In the genomic region with DNA sequence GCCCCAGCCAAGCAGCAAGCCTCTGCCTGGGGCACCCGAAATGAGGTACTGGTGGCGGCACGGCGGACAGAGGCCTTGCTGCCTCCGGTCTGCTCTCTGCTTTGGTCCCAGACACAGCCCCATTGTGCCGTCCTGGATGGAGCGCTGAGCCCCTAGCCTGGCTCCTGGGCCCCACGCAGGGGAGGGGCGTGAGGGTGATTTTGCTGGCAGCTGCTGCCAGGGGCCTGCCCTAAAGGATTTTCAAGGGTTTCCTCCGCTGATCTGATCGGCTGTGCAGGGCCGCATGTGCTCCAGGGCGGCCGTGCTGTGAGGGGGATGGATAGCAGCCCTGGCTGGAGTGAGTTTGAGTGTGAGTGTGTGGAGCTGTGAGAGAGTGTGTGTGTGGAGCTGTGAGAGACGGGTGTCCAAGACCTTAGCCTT, we compare ENCODE assay signal across 8 cellular contexts. TPM values are rescaled to one million over a fixed set of nuclear protein-coding genes. Genes with fewer than 3 reads are reported as not detected.
A peak's percentile ranks its signal among the peaks of the same experiment; 100 is the strongest.
DNase-seq lines count a peak whose midpoint lies in the region; ATAC-seq and TF ChIP-seq lines count a peak whose summit lies in the region.

No MANE protein-coding gene starts in this region.

- no peak for TF ChIP-seq CTCF in BE2C (IDR thresholded peaks at IDR 0.05; ENCODE audit: low read depth, low read length)
- TF ChIP-seq CTCF in endodermal cell (conservative IDR thresholded peaks at IDR 0.05): no peak
- no peak for TF ChIP-seq CTCF in nephron (IDR thresholded peaks at IDR 0.05; ENCODE audit: unreplicated experiment in 3 of 3)

- H3K9ac ChIP-seq in endodermal cell (ENCODE audit: extremely low read depth, low read length, poor library complexity, severe bottlenecking): peak overlapping the region; percentile 59

- peak overlapping the region; percentile 57 for H3K27ac Mint-ChIP-seq in endodermal cell
- peak overlapping the region; percentile 90 to 95 (median 95) for H3K27ac Mint-ChIP-seq in nephron

- H3K4me3 Mint-ChIP-seq in endodermal cell (peak overlapping the region; percentile 54), nephron (peak overlapping the region; percentile 87 to 91 (median 90))

- WGBS in endodermal cell (ENCODE audit: insufficient coverage in 1 of 2, insufficient read length in 1 of 2), 2 experiments: 74 to 81% methylated on average over 9 to 15 of the region's 15 CpGs

- H3K4me1 ChIP-seq in BE2C (peaks cover 14% of the 10 kb centered on the region), endodermal cell (ENCODE audit: control insufficient read depth, insufficient read depth, low read length) (peaks cover 17% of the 10 kb centered on the region)

- no peaks in the 10 kb centered on the region for H3K27me3 Mint-ChIP-seq in endodermal cell (ENCODE audit: insufficient read depth)
- peaks cover 3% of the 10 kb centered on the region for H3K27me3 Mint-ChIP-seq in nephron (ENCODE audit: low read depth)

- peak overlapping the region; percentile 81 for H3K27ac ChIP-seq in endodermal cell (ENCODE audit: low read depth, low read length)

- no peaks in the 10 kb centered on the region for H3K9me3 Mint-ChIP-seq in endodermal cell
- no peaks in the 10 kb centered on the region for H3K9me3 Mint-ChIP-seq in nephron

- H3K9me3 ChIP-seq in BE2C (no peaks in the 10 kb centered on the region), endodermal cell (ENCODE audit: control insufficient read depth, low read length) (no peaks in the 10 kb centered on the region)

- H3K36me3 Mint-ChIP-seq in endodermal cell (ENCODE audit: low read depth) (no peaks in the 10 kb centered on the region), nephron (ENCODE audit: low read depth) (no peaks in the 10 kb centered on the region)

- H3K36me3 ChIP-seq in BE2C: peaks cover 12% of the 10 kb centered on the region
- peaks cover 4% of the 10 kb centered on the region for H3K36me3 ChIP-seq in endodermal cell (ENCODE audit: control insufficient read depth, insufficient read depth, low read length)

- peak; percentile 71 for DNase-seq in BE2C
- peak; percentile 85 for DNase-seq in NCI-H82 (lab: John Stamatoyannopoulos, UW)
- DNase-seq in endodermal cell: no peak
- DNase-seq in T1000 (lab: John Stamatoyannopoulos, UW): no peak
- DNase-seq in OCI-M2 (lab: John Stamatoyannopoulos, UW; ENCODE audit: unreplicated experiment): no peak

- peak overlapping the region; percentile 80 for H3K4me3 ChIP-seq in BE2C (ENCODE audit: low read depth, low read length)
- H3K4me3 ChIP-seq in endodermal cell (ENCODE audit: low read length): peak overlapping the region; percentile 86

- H3K27me3 ChIP-seq in BE2C: no peaks in the 10 kb centered on the region
- no peaks in the 10 kb centered on the region for H3K27me3 ChIP-seq in endodermal cell (ENCODE audit: control insufficient read depth, insufficient read depth, low read length, poor library complexity, severe bottlenecking)

- no peak for ATAC-seq in HG03175 (IDR thresholded peaks at IDR 0.05; ENCODE audit: unreplicated experiment)
- no peak for ATAC-seq in HG03342 (IDR thresholded peaks at IDR 0.05; ENCODE audit: unreplicated experiment)

- peaks cover 6% of the 10 kb centered on the region for H3K4me1 Mint-ChIP-seq in endodermal cell
- peaks cover 20% of the 10 kb centered on the region for H3K4me1 Mint-ChIP-seq in nephron

RNA-seq across cellular contexts. Expression of a gene that starts 1.3 kb away (rescaled TPM):
- polyA plus RNA-seq in BE2C (2012; ENCODE audit: insufficient read depth, insufficient read length, low read depth): 131 TPM
- 10 to 100 TPM; 37.2 to 38.6 TPM for total RNA-seq in endodermal cell
- 48.0 TPM for polyA plus RNA-seq in endodermal cell (2013, experiment 1 of 2)
- 42.4 TPM for polyA plus RNA-seq in endodermal cell (2013, experiment 2 of 2)

RNA-seq across cellular contexts. Expression of a gene that starts 24.7 kb away (rescaled TPM):
- not detected for polyA plus RNA-seq in BE2C (2012; ENCODE audit: insufficient read depth, insufficient read length, low read depth)
- total RNA-seq in endodermal cell: under 1 TPM; 0.04 to 0.09 TPM
- 0.04 TPM for polyA plus RNA-seq in endodermal cell (2013, experiment 1 of 2)
- 0.04 TPM for polyA plus RNA-seq in endodermal cell (2013, experiment 2 of 2)

RNA-seq across cellular contexts. Expression of a gene that starts 34.9 kb away (rescaled TPM):
- 95.7 TPM for polyA plus RNA-seq in BE2C (2012; ENCODE audit: insufficient read depth, insufficient read length, low read depth)
- 10 to 100 TPM; 12.6 to 20.1 TPM for total RNA-seq in endodermal cell
- 10.9 TPM for polyA plus RNA-seq in endodermal cell (2013, experiment 1 of 2)
- polyA plus RNA-seq in endodermal cell (2013, experiment 2 of 2): 9.2 TPM

RNA-seq across cellular contexts. Expression of a gene that starts 44.8 kb away (rescaled TPM):
- 47.9 TPM for polyA plus RNA-seq in BE2C (2012; ENCODE audit: insufficient read depth, insufficient read length, low read depth)
- total RNA-seq in endodermal cell: 1 to 10 TPM in 1 of 2 donors, under 1 TPM in 1; 0.35 to 1.5 TPM
- 0.57 TPM for polyA plus RNA-seq in endodermal cell (2013, experiment 1 of 2)
- 0.21 TPM for polyA plus RNA-seq in endodermal cell (2013, experiment 2 of 2)

Comparison
In these comparisons a context has a peak if more than half of its experiments do, and no peak if none do; other contexts are left out.
1. DNase-seq: peak in BE2C (single experiment) and NCI-H82 (single experiment); none in endodermal cell (single experiment), T1000 (single experiment) and OCI-M2 (single experiment).